8 cellular contexts compared by ENCODE assay signal in the genomic region with DNA sequence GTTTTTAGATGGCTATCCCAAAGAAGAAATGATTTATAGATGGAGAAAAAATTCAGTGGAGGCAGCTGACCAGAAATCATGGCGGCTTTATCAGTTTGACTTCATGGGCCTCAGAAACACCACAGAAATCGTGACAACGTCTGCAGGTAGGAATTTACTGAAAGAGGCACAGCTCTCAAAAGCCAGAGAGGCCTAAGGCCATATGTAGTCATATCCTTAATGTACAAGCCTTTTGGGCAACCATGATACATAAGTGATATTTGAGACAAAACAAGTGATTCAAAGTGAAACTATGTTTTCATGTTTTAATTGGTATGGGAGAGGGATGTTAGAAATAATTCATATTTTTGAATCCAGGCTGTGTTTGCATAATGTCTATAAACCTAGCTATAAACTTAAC.
"Had no signal": no experiment of that assay in that cellular context is flagged by ENCODE, and none has a peak within 500 bp of the region (broad histone marks: within the 10 kb centered on the region; RNA-seq: fewer than 3 reads in every experiment).

No MANE protein-coding gene starts in this region.

- DNase-seq: GM23248, GOT3, H7, HFFc6, IMR-90 had no signal

- H3K27ac ChIP-seq: GM23248 had no signal

- H3K9me3 ChIP-seq: HAP-1 had no signal

- FAIRE-seq: HTR-8/SVneo had no signal

- H3K4me3 ChIP-seq: GM23248, HAP-1 had no signal

- H3K9ac ChIP-seq: GM23248 had no signal

- H2AFZ ChIP-seq: GM23248 had no signal

- ATAC-seq: HCT116 had no signal

- H3K4me1 ChIP-seq: HAP-1 had no signal

- H3K36me3 ChIP-seq: HAP-1 had no signal
